In genomic region chr19:16888629-16889371, GRCh38 we compare ENCODE assay signal across 8 cellular contexts. TPM values are rescaled to one million over a fixed set of nuclear protein-coding genes. Genes with fewer than 3 reads are reported as not detected.
DNase-seq lines count a peak whose midpoint lies in the region; ATAC-seq, FAIRE-seq and TF ChIP-seq lines count a peak whose summit lies in the region.

TSS of gene F2RL3 (plus strand) at chr19:16888999. CDS start at chr19:16889190, 191 bp downstream.

- H3K4me3 ChIP-seq in esophagus muscularis mucosa (peak within 1 kb of the TSS; percentile 30 to 41 (median 31)), small intestine (ENCODE audit: low read depth in 1 of 2, low read length in 2 of 2) (no peak within 1 kb of the TSS), Karpas-422 (ENCODE audit: low read length) (no peak within 1 kb of the TSS)

- H3K9me3 ChIP-seq in esophagus muscularis mucosa (no peaks in the 10 kb centered on the region), small intestine (ENCODE audit: control insufficient read depth, low read depth) (no peaks in the 10 kb centered on the region), Karpas-422 (ENCODE audit: low read length) (no peaks in the 10 kb centered on the region)

- H3K27me3 ChIP-seq in esophagus muscularis mucosa, result peaks cover 0 to 32% (median 6%) of the 10 kb centered on the region in 4 donors
- no peaks in the 10 kb centered on the region for H3K27me3 ChIP-seq in small intestine (ENCODE audit: control insufficient read depth in 2 of 2, insufficient read depth in 2 of 2, low read length in 2 of 2)
- no peaks in the 10 kb centered on the region; the same call in 1 of the 2 replicates for H3K27me3 ChIP-seq in Karpas-422 (ENCODE audit: low read length)

- H2AFZ ChIP-seq in Karpas-422 (ENCODE audit: low read length), result no peak within 1 kb of the TSS

- peak; percentile 51 for ATAC-seq in GM18907 (IDR thresholded peaks at IDR 0.05; ENCODE audit: unreplicated experiment)

- no peaks in the 10 kb centered on the region for H3K79me2 ChIP-seq in Karpas-422 (ENCODE audit: low read length)

- no peaks in the 10 kb centered on the region for H3K9me2 ChIP-seq in Karpas-422 (replicated peaks; ENCODE audit: insufficient read depth, low read length)

- H3K4me2 ChIP-seq in Karpas-422 (ENCODE audit: low read depth, low read length, poor library complexity, severe bottlenecking), result no peak within 1 kb of the TSS

- FAIRE-seq in small intestine (lab: Jason Lieb, UNC), result no peak

- H3K36me3 ChIP-seq in esophagus muscularis mucosa (no peaks in the 10 kb centered on the region), small intestine (ENCODE audit: control insufficient read depth in 2 of 2, insufficient read depth in 2 of 2, low read length in 2 of 2) (no peaks in the 10 kb centered on the region), Karpas-422 (ENCODE audit: insufficient read depth, low read length) (no peaks in the 10 kb centered on the region)

- H3K4me1 ChIP-seq in esophagus muscularis mucosa (peaks cover 18 to 39% (median 32%) of the 10 kb centered on the region in 4 donors), small intestine (ENCODE audit: control insufficient read depth in 2 of 2, insufficient read depth in 1 of 2, low read depth in 1 of 2, low read length in 1 of 2) (no peaks in the 10 kb centered on the region), Karpas-422 (ENCODE audit: low read length) (peaks cover 4% of the 10 kb centered on the region)

- WGBS in esophagus muscularis mucosa, result 33% methylated on average over 23 of the region's 31 CpGs
- WGBS in small intestine, 3 donors, result 18 to 42% (median 30%) methylated on average over 29 to 31 of the region's 31 CpGs

- H3K9ac ChIP-seq in Karpas-422 (ENCODE audit: low read length), result no peak within 1 kb of the TSS

- no peaks in the 10 kb centered on the region for H4K20me1 ChIP-seq in Karpas-422 (ENCODE audit: insufficient read depth, low read depth, low read length)

- no peak for TF ChIP-seq POLR2A in esophagus muscularis mucosa (IDR thresholded peaks at IDR 0.05; ENCODE audit: low read depth)

- TF ChIP-seq EP300 in esophagus muscularis mucosa (IDR thresholded peaks at IDR 0.05), result no peak

- DNase-seq in M059J (ENCODE audit: low read depth) (peak; percentile 26), esophagus muscularis mucosa (ENCODE audit: extremely low spot score) (no peak), small intestine (peak; percentile 8), COLO829 (ENCODE audit: low spot score) (no peak), SIG-M5 (lab: John Stamatoyannopoulos, UW) (no peak), Karpas-422 (no peak), D341Med (ENCODE audit: low spot score) (no peak)

- TF ChIP-seq CTCF in esophagus muscularis mucosa (IDR thresholded peaks at IDR 0.05), result no peak

- intact Hi-C loops in esophagus muscularis mucosa (cut with DNase I), result no loop called here

- H3K27ac ChIP-seq in esophagus muscularis mucosa (replicated peaks in 1 of 4), result peak within 1 kb of the TSS; percentile 13 to 67 (median 52)
- peak within 1 kb of the TSS in 1 of 2 donors; percentile 88 for H3K27ac ChIP-seq in small intestine (ENCODE audit: low read depth in 1 of 2, low read length in 1 of 2)
- no peak within 1 kb of the TSS for H3K27ac ChIP-seq in Karpas-422 (ENCODE audit: low read length)

RNA-seq across cellular contexts. Expression of gene F2RL3, which starts in this region (rescaled TPM):
- not detected in 2 replicates for total RNA-seq in M059J (2014; rRNA removed; shearing (Covaris generic))
- 1 to 10 TPM; 2.5 to 6.5 (median 5.0) TPM for total RNA-seq in esophagus muscularis mucosa
- polyA plus RNA-seq in small intestine, result 10 to 100 TPM in 1 of 3 donors, 1 to 10 TPM in 1, under 1 TPM in 1; 0.45 to 13.4 (median 2.2) TPM
- not detected in 2 replicates for total RNA-seq in Karpas-422 (2014; rRNA removed; shearing (Covaris generic); ENCODE audit: low replicate concordance)

Comparison
In these comparisons a context has a peak if more than half of its experiments do, and no peak if none do; other contexts are left out.
1. Peak in DNase-seq in M059J; RNA of the gene not detected or under 1 TPM.
2. H3K4me3 ChIP-seq: peak in esophagus muscularis mucosa (4 of 4); none in small intestine (0 of 2) and Karpas-422 (single experiment).